In genomic region chr3:171404376-171404982, GRCh38 we compare ENCODE assay signal across 23 cellular contexts. TPM values are rescaled to one million over a fixed set of nuclear protein-coding genes. Genes with fewer than 3 reads are reported as not detected.
DNase-seq lines count a peak whose midpoint lies in the region; ATAC-seq, FAIRE-seq and TF ChIP-seq lines count a peak whose summit lies in the region.
"Had no signal": no experiment of that assay in that cellular context is flagged by ENCODE, and none has a peak within 500 bp of the region (broad histone marks: within the 10 kb centered on the region; RNA-seq: fewer than 3 reads in every experiment).

No MANE protein-coding gene starts in this region.

- no peaks in the 10 kb centered on the region for H3K4me1 Mint-ChIP-seq in Calu3 (ENCODE audit: low read depth, unreplicated experiment)
- H3K4me1 Mint-ChIP-seq in osteocyte (ENCODE audit: unreplicated experiment), result peaks cover 28% of the 10 kb centered on the region

- CTCF ChIA-PET in Calu3 (lab: Charles Lee), result interaction anchor here (0.6 to 0.9 kb wide), 3 partner anchors 13 to 124 kb away, joined by 3 to 7 read pairs (median 5); no protein-coding TSS in a partner anchor

- H3K9me3 Mint-ChIP-seq in Calu3 (ENCODE audit: low read depth, unreplicated experiment), result no peaks in the 10 kb centered on the region
- peaks cover 3% of the 10 kb centered on the region for H3K9me3 Mint-ChIP-seq in osteocyte (ENCODE audit: unreplicated experiment)
- H3K9me3 Mint-ChIP-seq: activated naive CD4-positive, alpha-beta T cell treated with anti-CD3 and anti-CD28 coated beads, Interleukin-2, amount 50 U/mL, for 24 hours; activated T-helper 1 cell treated with anti-CD3 and anti-CD28 coated beads, Interleukin-12 subunit alpha, Interleukin-12 subunit beta, Interleukin-2, Interleukin-4 antibody, amounts not matched to agents 30 ng/mL and 10 ng/mL and 1 ng/mL, durations not matched to agents 14 hours and 24 hours and 36 hours; CD4-positive, alpha-beta T cell; stimulated activated effector memory CD8-positive, alpha-beta T cell treated with anti-CD3 and anti-CD28 coated beads, Interleukin-12 subunit alpha, Interleukin-12 subunit beta, amount 100 ng/mL, for 72 hours had no signal

- H3K27ac Mint-ChIP-seq in Calu3 (ENCODE audit: unreplicated experiment), result no peak overlapping the region
- peak overlapping the region; percentile 73 for H3K27ac Mint-ChIP-seq in osteocyte (ENCODE audit: unreplicated experiment)
- H3K27ac Mint-ChIP-seq: activated naive CD4-positive, alpha-beta T cell treated with anti-CD3 and anti-CD28 coated beads, Interleukin-2, amount 50 U/mL, for 24 hours; activated T-helper 1 cell treated with anti-CD3 and anti-CD28 coated beads, Interleukin-12 subunit alpha, Interleukin-12 subunit beta, Interleukin-2, Interleukin-4 antibody, amounts not matched to agents 30 ng/mL and 10 ng/mL and 1 ng/mL, durations not matched to agents 14 hours and 24 hours and 36 hours; CD4-positive, alpha-beta T cell; stimulated activated effector memory CD8-positive, alpha-beta T cell treated with anti-CD3 and anti-CD28 coated beads, Interleukin-12 subunit alpha, Interleukin-12 subunit beta, amount 100 ng/mL, for 72 hours had no signal

- H3K4me3 Mint-ChIP-seq in Calu3 (ENCODE audit: low read depth, unreplicated experiment) (no peak overlapping the region), osteocyte (ENCODE audit: unreplicated experiment) (peak overlapping the region; percentile 30)
- H3K4me3 Mint-ChIP-seq: activated naive CD4-positive, alpha-beta T cell treated with anti-CD3 and anti-CD28 coated beads, Interleukin-2, amount 50 U/mL, for 24 hours; activated T-helper 1 cell treated with anti-CD3 and anti-CD28 coated beads, Interleukin-12 subunit alpha, Interleukin-12 subunit beta, Interleukin-2, Interleukin-4 antibody, amounts not matched to agents 30 ng/mL and 10 ng/mL and 1 ng/mL, durations not matched to agents 14 hours and 24 hours and 36 hours; CD4-positive, alpha-beta T cell; stimulated activated effector memory CD8-positive, alpha-beta T cell treated with anti-CD3 and anti-CD28 coated beads, Interleukin-12 subunit alpha, Interleukin-12 subunit beta, amount 100 ng/mL, for 72 hours had no signal

- H3K36me3 Mint-ChIP-seq in Calu3 (ENCODE audit: insufficient read depth, unreplicated experiment), result no peaks in the 10 kb centered on the region
- peaks cover 4% of the 10 kb centered on the region for H3K36me3 Mint-ChIP-seq in osteocyte (ENCODE audit: unreplicated experiment)
- H3K36me3 Mint-ChIP-seq: stimulated activated effector memory CD8-positive, alpha-beta T cell treated with anti-CD3 and anti-CD28 coated beads, Interleukin-12 subunit alpha, Interleukin-12 subunit beta, amount 100 ng/mL, for 72 hours had no signal

- TF ChIP-seq CTCF in Calu3 (IDR thresholded peaks at IDR 0.05; ENCODE audit: unreplicated experiment) (no peak), osteocyte (IDR thresholded peaks at IDR 0.05) (no peak)

- ATAC-seq in GM21529 (IDR thresholded peaks at IDR 0.05; ENCODE audit: unreplicated experiment), result no peak
- ATAC-seq in HG03097 (IDR thresholded peaks at IDR 0.05; ENCODE audit: low FRiP score, unreplicated experiment), result no peak
- ATAC-seq: HCT116; stimulated activated effector memory CD8-positive, alpha-beta T cell treated with anti-CD3 and anti-CD28 coated beads, Interleukin-12 subunit alpha, Interleukin-12 subunit beta, amount 100 ng/mL, for 72 hours had no signal

- intact Hi-C loops in Calu3 (cut with micrococcal nuclease; ENCODE audit: unreplicated experiment), result no loop called here

- H3K27me3 Mint-ChIP-seq in Calu3 (ENCODE audit: unreplicated experiment) (no peaks in the 10 kb centered on the region), osteocyte (ENCODE audit: unreplicated experiment) (no peaks in the 10 kb centered on the region)
- H3K27me3 Mint-ChIP-seq: activated naive CD4-positive, alpha-beta T cell treated with anti-CD3 and anti-CD28 coated beads, Interleukin-2, amount 50 U/mL, for 24 hours; CD4-positive, alpha-beta T cell had no signal

- BruUV-seq in Calu3 (replicated peaks; lab: Mats Ljungman, UMichigan), result no TSS peak

- peak; percentile 58 for FAIRE-seq in RCC 7860 (lab: Jason Lieb, UNC)
- FAIRE-seq: HTR-8/SVneo had no signal

- peak; percentile 23 for DNase-seq in Calu3
- DNase-seq in RCC 7860 (ENCODE audit: low spot score), result no peak
- peak; percentile 44 for DNase-seq in iris pigment epithelial cell (ENCODE audit: low read depth)
- DNase-seq in osteocyte (ENCODE audit: extremely low spot score, unreplicated experiment), result no peak
- no peak for DNase-seq in RKO (ENCODE audit: low spot score)
- DNase-seq: CD4-positive, alpha-beta T cell; DMS79; effector memory CD4-positive, alpha-beta T cell; glutamatergic neuron; Karpas-422; NCI-H1092; NCI-H2029 treated with DMSO at 0.1 percent for 48 hours; NCI-H510A treated with DMSO at 0.1 percent for 48 hours; RPMI8226; sigmoid colon; testis had no signal

RNA-seq across cellular contexts. Expression of gene TNIK, which starts 55.7 kb away (rescaled TPM):
- total RNA-seq in Calu3 (2022) (17.6 and 19.7 TPM in 2 replicates), osteocyte (11.5 and 15.5 TPM in 2 replicates)

Comparison
In these comparisons a context has a peak if more than half of its experiments do, and no peak if none do; other contexts are left out.
1. DNase-seq: peak in Calu3 (single experiment) and iris pigment epithelial cell (single experiment); none in RCC 7860 (single experiment), osteocyte (single experiment) and RKO (single experiment).